Comparison of ENCODE assay signal across 14 cellular contexts in genomic region chr10:34495938-34496337, GRCh38.
"Had no signal": no experiment of that assay in that cellular context is flagged by ENCODE, and none has a peak within 500 bp of the region (broad histone marks: within the 10 kb centered on the region; RNA-seq: fewer than 3 reads in every experiment).

No MANE protein-coding gene starts in this region.

- H3K4me3 ChIP-seq: esophagus muscularis mucosa, heart right ventricle, left lung, stomach, thoracic aorta had no signal

- DNase-seq: activated CD4-positive, alpha-beta T cell treated with anti-CD3 and anti-CD28 coated beads for 4 hours; activated CD8-positive, alpha-beta memory T cell treated with anti-CD3 and anti-CD28 coated beads, Interleukin-2, amount 50 U/mL, for 48 hours; activated CD8-positive, alpha-beta T cell treated with anti-CD3 and anti-CD28 coated beads, Interleukin-2, amount 10 ng/mL, durations not matched to agents 7 days and 5 days; activated naive CD4-positive, alpha-beta T cell; aorta; foreskin melanocyte; heart right ventricle; islet precursor cell; left lung; mesendoderm; stimulated activated CD4-positive, alpha-beta T cell treated with anti-CD3 and anti-CD28 coated beads, Interleukin-4, amount 100 ng/mL, for 4 hours; stomach had no signal

- ATAC-seq: activated CD8-positive, alpha-beta T cell treated with anti-CD3 and anti-CD28 coated beads, Interleukin-2, amount 10 ng/mL, durations not matched to agents 7 days and 5 days; heart right ventricle; left lung had no signal
